ENCODE assay signal across 26 cellular contexts in genomic region chr11:77036398-77036797, GRCh38. TPM values are rescaled to one million over a fixed set of nuclear protein-coding genes. Genes with fewer than 3 reads are reported as not detected.
"Had no signal": no experiment of that assay in that cellular context is flagged by ENCODE, and none has a peak within 500 bp of the region (broad histone marks: within the 10 kb centered on the region; RNA-seq: fewer than 3 reads in every experiment).

No MANE protein-coding gene starts in this region.

- H3K36me3 ChIP-seq: neural progenitor cell, sigmoid colon, spleen had no signal

- H3K9me3 ChIP-seq: body of pancreas, sigmoid colon, testis had no signal

- DNase-seq: activated CD4-positive, alpha-beta T cell treated with anti-CD3 and anti-CD28 coated beads, Interleukin-2, amount 50 U/mL, for 48 hours; activated naive CD4-positive, alpha-beta T cell; activated naive CD8-positive, alpha-beta T cell treated with anti-CD3 and anti-CD28 coated beads for 36 hours; activated T-cell treated with anti-CD3 and anti-CD28 coated beads for 4 hours; amygdala; body of pancreas; caudate nucleus; dorsolateral prefrontal cortex; endodermal cell; foreskin keratinocyte; hippocampal formation; islet precursor cell; midbrain; naive B cell; sigmoid colon; spleen; stimulated activated CD4-positive, alpha-beta T cell treated with anti-CD3 and anti-CD28 coated beads, Interleukin-4, amount 100 ng/mL, for 4 hours; testis had no signal

- H3K4me3 ChIP-seq: body of pancreas, dorsolateral prefrontal cortex, neural progenitor cell, sigmoid colon, spleen, testis had no signal

- H3K36me3 Mint-ChIP-seq: activated naive CD8-positive, alpha-beta T cell treated with anti-CD3 and anti-CD28 coated beads for 36 hours; naive B cell; stimulated activated memory B cell treated with anti-CD40 and anti-IgM and Interleukin-4, amounts not matched to agents 10 μg/mL and 1 μg/mL and 100 μg/mL, for 72 hours had no signal

- H3K27me3 ChIP-seq: testis had no signal

- H2AFZ ChIP-seq: neural progenitor cell had no signal

- H3K4me1 ChIP-seq: foreskin keratinocyte had no signal

- H3K27ac Mint-ChIP-seq: activated naive CD8-positive, alpha-beta T cell treated with anti-CD3 and anti-CD28 coated beads for 36 hours; naive B cell; neural progenitor cell; stimulated activated memory B cell treated with anti-CD40 and anti-IgM and Interleukin-4, amounts not matched to agents 10 μg/mL and 1 μg/mL and 100 μg/mL, for 72 hours; T-helper 1 cell treated with Interleukin-12 subunit alpha and Interleukin-12 subunit beta and Interleukin-4 antibody, amounts not matched to agents 30 μg/mL and 1 μg/mL, for 36 hours had no signal

- H3K9me3 Mint-ChIP-seq: activated naive CD8-positive, alpha-beta T cell treated with anti-CD3 and anti-CD28 coated beads for 36 hours; stimulated activated memory B cell treated with anti-CD40 and anti-IgM and Interleukin-4, amounts not matched to agents 10 μg/mL and 1 μg/mL and 100 μg/mL, for 72 hours; T-helper 1 cell treated with Interleukin-12 subunit alpha and Interleukin-12 subunit beta and Interleukin-4 antibody, amounts not matched to agents 30 μg/mL and 1 μg/mL, for 36 hours had no signal

- H3K9ac ChIP-seq: neural progenitor cell had no signal

- ATAC-seq: body of pancreas; foreskin keratinocyte; stimulated activated memory B cell treated with anti-CD40 and anti-IgM and Interleukin-4, amounts not matched to agents 10 μg/mL and 1 μg/mL and 100 μg/mL, for 72 hours had no signal

- H3K4me2 ChIP-seq: neural progenitor cell had no signal

- H3K4me3 Mint-ChIP-seq: activated naive CD8-positive, alpha-beta T cell treated with anti-CD3 and anti-CD28 coated beads for 36 hours; endodermal cell; neural progenitor cell; stimulated activated memory B cell treated with anti-CD40 and anti-IgM and Interleukin-4, amounts not matched to agents 10 μg/mL and 1 μg/mL and 100 μg/mL, for 72 hours; T-helper 1 cell treated with Interleukin-12 subunit alpha and Interleukin-12 subunit beta and Interleukin-4 antibody, amounts not matched to agents 30 μg/mL and 1 μg/mL, for 36 hours had no signal

- H3K27ac ChIP-seq: body of pancreas, dorsolateral prefrontal cortex, epithelial cell of prostate, foreskin keratinocyte, neural progenitor cell, sigmoid colon, spleen, testis had no signal

RNA-seq across cellular contexts. Expression of gene B3GNT6, which starts 2.2 kb away (rescaled TPM):
- total RNA-seq: activated naive CD8-positive, alpha-beta T cell treated with anti-CD3 and anti-CD28 coated beads for 36 hours; body of pancreas; endodermal cell; fibroblast of lung; foreskin keratinocyte; lung microvascular endothelial cell; osteocyte; sigmoid colon; spleen; ureter had no signal
- polyA plus RNA-seq: fibroblast of lung, foreskin keratinocyte, spleen had no signal
